Comparison of ENCODE assay signal across 1 cellular context in the genomic region with DNA sequence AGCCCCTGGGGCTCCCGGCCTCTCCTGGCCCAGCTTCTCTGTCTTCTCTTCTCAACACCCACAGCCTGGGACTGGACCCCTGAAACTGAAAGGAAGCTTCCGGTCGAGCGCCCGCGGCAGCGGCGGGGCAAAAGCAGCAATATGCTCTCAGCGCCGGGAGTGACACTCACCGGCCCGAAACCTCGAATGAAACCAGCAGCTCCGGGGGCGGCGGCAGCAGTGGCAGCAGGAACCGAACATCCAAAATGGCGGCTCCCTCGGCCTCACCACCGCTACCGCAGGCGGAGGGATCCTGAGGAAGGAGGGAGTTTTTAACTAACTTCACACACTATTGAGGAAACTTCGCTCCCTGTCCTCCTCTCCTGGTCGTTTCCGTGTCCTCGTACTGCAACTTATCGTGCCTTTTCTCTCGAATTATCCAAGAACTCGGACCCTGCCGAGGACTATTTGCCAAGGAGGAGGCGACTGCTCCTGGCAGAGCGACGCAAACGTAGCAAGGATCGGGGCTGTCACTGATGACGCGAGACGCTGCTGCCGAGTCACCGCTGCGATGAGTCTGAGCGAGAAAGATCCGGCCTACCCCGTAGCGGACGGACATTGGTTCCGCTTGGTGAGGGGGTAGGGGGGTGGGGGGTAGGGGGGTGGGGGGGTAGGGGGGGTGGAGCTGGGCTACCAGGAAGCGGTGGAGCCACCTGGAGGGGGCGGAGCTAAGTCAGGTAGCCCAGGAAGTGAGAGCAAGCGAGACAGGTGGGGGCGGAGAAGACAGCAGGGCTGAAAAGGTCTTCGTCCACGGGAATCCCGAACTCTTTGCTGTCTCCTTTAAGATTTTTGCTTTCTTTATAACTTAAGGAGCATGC.
TF ChIP-seq lines count a peak whose summit lies in the region.

AP1G1 (minus strand) TSS at position 242 of the 857 bp plus-strand sequence. CDS start 19,355 bp downstream, outside the sequence.

TF ChIP-seq in GM12878, 131 proteins besides CTCF, POLR2A, EP300 and RAD21 (continued from another document and continues in another):
- peak; percentile 83 for TF ChIP-seq NKRF (conservative IDR thresholded peaks at IDR 0.05)
- no peak for TF ChIP-seq SUPT20H (IDR thresholded peaks at IDR 0.05; ENCODE audit: borderline replicate concordance, control insufficient read depth, low read depth, low read length)
- TF ChIP-seq RFX5 (IDR thresholded peaks at IDR 0.05; ENCODE audit: low read depth, low read length): 0 out of 2 replicates have a peak, but pooled peaks have one; percentile 20
- TF ChIP-seq, protein P1, sequence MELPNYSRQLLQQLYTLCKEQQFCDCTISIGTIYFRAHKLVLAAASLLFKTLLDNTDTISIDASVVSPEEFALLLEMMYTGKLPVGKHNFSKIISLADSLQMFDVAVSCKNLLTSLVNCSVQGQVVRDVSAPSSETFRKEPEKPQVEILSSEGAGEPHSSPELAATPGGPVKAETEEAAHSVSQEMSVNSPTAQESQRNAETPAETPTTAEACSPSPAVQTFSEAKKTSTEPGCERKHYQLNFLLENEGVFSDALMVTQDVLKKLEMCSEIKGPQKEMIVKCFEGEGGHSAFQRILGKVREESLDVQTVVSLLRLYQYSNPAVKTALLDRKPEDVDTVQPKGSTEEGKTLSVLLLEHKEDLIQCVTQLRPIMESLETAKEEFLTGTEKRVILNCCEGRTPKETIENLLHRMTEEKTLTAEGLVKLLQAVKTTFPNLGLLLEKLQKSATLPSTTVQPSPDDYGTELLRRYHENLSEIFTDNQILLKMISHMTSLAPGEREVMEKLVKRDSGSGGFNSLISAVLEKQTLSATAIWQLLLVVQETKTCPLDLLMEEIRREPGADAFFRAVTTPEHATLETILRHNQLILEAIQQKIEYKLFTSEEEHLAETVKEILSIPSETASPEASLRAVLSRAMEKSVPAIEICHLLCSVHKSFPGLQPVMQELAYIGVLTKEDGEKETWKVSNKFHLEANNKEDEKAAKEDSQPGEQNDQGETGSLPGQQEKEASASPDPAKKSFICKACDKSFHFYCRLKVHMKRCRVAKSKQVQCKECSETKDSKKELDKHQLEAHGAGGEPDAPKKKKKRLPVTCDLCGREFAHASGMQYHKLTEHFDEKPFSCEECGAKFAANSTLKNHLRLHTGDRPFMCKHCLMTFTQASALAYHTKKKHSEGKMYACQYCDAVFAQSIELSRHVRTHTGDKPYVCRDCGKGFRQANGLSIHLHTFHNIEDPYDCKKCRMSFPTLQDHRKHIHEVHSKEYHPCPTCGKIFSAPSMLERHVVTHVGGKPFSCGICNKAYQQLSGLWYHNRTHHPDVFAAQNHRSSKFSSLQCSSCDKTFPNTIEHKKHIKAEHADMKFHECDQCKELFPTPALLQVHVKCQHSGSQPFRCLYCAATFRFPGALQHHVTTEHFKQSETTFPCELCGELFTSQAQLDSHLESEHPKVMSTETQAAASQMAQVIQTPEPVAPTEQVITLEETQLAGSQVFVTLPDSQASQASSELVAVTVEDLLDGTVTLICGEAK (IDR thresholded peaks at IDR 0.05; ENCODE audit: borderline replicate concordance): peak; percentile 78
- TF ChIP-seq STAT3 (IDR thresholded peaks at IDR 0.05; ENCODE audit: low read depth, low read length): no peak
- peak; percentile 99 for TF ChIP-seq TAF1 (IDR thresholded peaks at IDR 0.05; ENCODE audit: borderline replicate concordance, low read depth, low read length)
- TF ChIP-seq BRCA1 (IDR thresholded peaks at IDR 0.05; ENCODE audit: low read depth, low read length): no peak
- TF ChIP-seq HCFC1 (IDR thresholded peaks at IDR 0.05; ENCODE audit: low read length): peak; percentile 75
- TF ChIP-seq, protein P2, sequence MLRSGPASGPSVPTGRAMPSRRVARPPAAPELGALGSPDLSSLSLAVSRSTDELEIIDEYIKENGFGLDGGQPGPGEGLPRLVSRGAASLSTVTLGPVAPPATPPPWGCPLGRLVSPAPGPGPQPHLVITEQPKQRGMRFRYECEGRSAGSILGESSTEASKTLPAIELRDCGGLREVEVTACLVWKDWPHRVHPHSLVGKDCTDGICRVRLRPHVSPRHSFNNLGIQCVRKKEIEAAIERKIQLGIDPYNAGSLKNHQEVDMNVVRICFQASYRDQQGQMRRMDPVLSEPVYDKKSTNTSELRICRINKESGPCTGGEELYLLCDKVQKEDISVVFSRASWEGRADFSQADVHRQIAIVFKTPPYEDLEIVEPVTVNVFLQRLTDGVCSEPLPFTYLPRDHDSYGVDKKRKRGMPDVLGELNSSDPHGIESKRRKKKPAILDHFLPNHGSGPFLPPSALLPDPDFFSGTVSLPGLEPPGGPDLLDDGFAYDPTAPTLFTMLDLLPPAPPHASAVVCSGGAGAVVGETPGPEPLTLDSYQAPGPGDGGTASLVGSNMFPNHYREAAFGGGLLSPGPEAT (IDR thresholded peaks at IDR 0.05; ENCODE audit: low read depth): peak; percentile 97
- peak; percentile 38 for TF ChIP-seq SIX5 (IDR thresholded peaks at IDR 0.05; ENCODE audit: low read depth, low read length, severe bottlenecking)
- no peak for TF ChIP-seq YBX1 (IDR thresholded peaks at IDR 0.05)
- peak; percentile 98 for TF ChIP-seq ZNF592 (IDR thresholded peaks at IDR 0.05)
- peak in 1 of 2 experiments; percentile 62; a peak in 2 of 4 replicates for TF ChIP-seq ETV6 (conservative IDR thresholded peaks at IDR 0.05 in 1 of 2, IDR thresholded peaks at IDR 0.05 in 1 of 2; ENCODE audit: borderline replicate concordance in 1 of 2, low read depth in 1 of 2)
- TF ChIP-seq, protein P3, sequence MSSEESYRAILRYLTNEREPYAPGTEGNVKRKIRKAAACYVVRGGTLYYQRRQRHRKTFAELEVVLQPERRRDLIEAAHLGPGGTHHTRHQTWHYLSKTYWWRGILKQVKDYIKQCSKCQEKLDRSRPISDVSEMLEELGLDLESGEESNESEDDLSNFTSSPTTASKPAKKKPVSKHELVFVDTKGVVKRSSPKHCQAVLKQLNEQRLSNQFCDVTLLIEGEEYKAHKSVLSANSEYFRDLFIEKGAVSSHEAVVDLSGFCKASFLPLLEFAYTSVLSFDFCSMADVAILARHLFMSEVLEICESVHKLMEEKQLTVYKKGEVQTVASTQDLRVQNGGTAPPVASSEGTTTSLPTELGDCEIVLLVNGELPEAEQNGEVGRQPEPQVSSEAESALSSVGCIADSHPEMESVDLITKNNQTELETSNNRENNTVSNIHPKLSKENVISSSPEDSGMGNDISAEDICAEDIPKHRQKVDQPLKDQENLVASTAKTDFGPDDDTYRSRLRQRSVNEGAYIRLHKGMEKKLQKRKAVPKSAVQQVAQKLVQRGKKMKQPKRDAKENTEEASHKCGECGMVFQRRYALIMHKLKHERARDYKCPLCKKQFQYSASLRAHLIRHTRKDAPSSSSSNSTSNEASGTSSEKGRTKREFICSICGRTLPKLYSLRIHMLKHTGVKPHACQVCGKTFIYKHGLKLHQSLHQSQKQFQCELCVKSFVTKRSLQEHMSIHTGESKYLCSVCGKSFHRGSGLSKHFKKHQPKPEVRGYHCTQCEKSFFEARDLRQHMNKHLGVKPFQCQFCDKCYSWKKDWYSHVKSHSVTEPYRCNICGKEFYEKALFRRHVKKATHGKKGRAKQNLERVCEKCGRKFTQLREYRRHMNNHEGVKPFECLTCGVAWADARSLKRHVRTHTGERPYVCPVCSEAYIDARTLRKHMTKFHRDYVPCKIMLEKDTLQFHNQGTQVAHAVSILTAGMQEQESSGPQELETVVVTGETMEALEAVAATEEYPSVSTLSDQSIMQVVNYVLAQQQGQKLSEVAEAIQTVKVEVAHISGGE (CRISPR knock-in tag; IDR thresholded peaks at IDR 0.05): peak; percentile 82
- TF ChIP-seq, protein P4, sequence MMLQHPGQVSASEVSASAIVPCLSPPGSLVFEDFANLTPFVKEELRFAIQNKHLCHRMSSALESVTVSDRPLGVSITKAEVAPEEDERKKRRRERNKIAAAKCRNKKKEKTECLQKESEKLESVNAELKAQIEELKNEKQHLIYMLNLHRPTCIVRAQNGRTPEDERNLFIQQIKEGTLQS (IDR thresholded peaks at IDR 0.05; ENCODE audit: borderline replicate concordance, extremely low read depth, low read depth, low read length): 0 out of 2 replicates have a peak, but pooled peaks have one; percentile 46
- TF ChIP-seq KLF5 (IDR thresholded peaks at IDR 0.05; ENCODE audit: partially characterized antibody): peak; percentile 78
- TF ChIP-seq, protein P5, sequence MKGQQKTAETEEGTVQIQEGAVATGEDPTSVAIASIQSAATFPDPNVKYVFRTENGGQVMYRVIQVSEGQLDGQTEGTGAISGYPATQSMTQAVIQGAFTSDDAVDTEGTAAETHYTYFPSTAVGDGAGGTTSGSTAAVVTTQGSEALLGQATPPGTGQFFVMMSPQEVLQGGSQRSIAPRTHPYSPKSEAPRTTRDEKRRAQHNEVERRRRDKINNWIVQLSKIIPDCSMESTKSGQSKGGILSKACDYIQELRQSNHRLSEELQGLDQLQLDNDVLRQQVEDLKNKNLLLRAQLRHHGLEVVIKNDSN (IDR thresholded peaks at IDR 0.05; ENCODE audit: borderline replicate concordance, extremely low read length, insufficient read depth, low read depth, low read length): no peak
- TF ChIP-seq PAX8 (IDR thresholded peaks at IDR 0.05): peak; percentile 88
- TF ChIP-seq DPF2 (IDR thresholded peaks at IDR 0.05): peak; percentile 86
- TF ChIP-seq GABPA (IDR thresholded peaks at IDR 0.05; ENCODE audit: low read depth): peak; percentile 68
- TF ChIP-seq FOXM1 (IDR thresholded peaks at IDR 0.05; ENCODE audit: low read depth, low read length): peak; percentile 70; the same call in 1 of the 2 replicates
- peak; percentile 84; the same call in 1 of the 2 replicates for TF ChIP-seq IRF4 (IDR thresholded peaks at IDR 0.05; ENCODE audit: low read depth, low read length)
- no peak for TF ChIP-seq NRF1 (conservative IDR thresholded peaks at IDR 0.05; ENCODE audit: low read depth, low read length)
- TF ChIP-seq ZNF207 (IDR thresholded peaks at IDR 0.05; ENCODE audit: borderline replicate concordance): peak; percentile 100
- no peak for TF ChIP-seq KDM1A (IDR thresholded peaks at IDR 0.05; ENCODE audit: borderline replicate concordance)
- no peak for TF ChIP-seq NFXL1 (IDR thresholded peaks at IDR 0.05; ENCODE audit: borderline replicate concordance)
- TF ChIP-seq, protein P6, sequence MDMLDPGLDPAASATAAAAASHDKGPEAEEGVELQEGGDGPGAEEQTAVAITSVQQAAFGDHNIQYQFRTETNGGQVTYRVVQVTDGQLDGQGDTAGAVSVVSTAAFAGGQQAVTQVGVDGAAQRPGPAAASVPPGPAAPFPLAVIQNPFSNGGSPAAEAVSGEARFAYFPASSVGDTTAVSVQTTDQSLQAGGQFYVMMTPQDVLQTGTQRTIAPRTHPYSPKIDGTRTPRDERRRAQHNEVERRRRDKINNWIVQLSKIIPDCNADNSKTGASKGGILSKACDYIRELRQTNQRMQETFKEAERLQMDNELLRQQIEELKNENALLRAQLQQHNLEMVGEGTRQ (IDR thresholded peaks at IDR 0.05; ENCODE audit: borderline replicate concordance, low read depth, low read length): no peak
- no peak for TF ChIP-seq MTA3 (IDR thresholded peaks at IDR 0.05; ENCODE audit: borderline replicate concordance, low read length)
- TF ChIP-seq, protein P7, sequence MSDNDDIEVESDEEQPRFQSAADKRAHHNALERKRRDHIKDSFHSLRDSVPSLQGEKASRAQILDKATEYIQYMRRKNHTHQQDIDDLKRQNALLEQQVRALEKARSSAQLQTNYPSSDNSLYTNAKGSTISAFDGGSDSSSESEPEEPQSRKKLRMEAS (IDR thresholded peaks at IDR 0.05; ENCODE audit: low read depth, low read length): no peak
- TF ChIP-seq ATF7 (IDR thresholded peaks at IDR 0.05; ENCODE audit: low read depth): peak; percentile 92
- peak; percentile 79 for TF ChIP-seq FOXK2 (IDR thresholded peaks at IDR 0.05)
- TF ChIP-seq RUNX3 (IDR thresholded peaks at IDR 0.05; ENCODE audit: low read length): peak; percentile 98
